In the genomic region with DNA sequence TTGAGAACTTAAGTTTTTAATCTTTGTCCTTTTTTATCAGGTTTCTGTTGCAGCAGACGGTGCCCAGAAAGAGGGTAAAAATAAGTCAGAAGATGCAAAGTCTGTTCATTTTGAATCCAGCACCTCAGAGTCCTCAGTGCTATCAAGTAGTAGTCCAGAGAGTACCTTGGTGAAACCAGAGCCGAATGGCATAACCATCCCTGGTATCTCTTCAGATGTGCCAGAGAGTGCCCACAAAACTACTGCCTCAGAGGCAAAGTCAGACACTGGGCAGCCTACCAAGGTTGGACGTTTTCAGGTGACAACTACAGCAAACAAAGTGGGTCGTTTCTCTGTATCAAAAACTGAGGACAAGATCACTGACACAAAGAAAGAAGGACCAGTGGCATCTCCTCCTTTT, we compare ENCODE assay signal across 25 cellular contexts. TPM values are rescaled to one million over a fixed set of nuclear protein-coding genes. Genes with fewer than 3 reads are reported as not detected.
DNase-seq lines count a peak whose midpoint lies in the region; ATAC-seq and TF ChIP-seq lines count a peak whose summit lies in the region.
"Had no signal": no experiment of that assay in that cellular context is flagged by ENCODE, and none has a peak within 500 bp of the region (broad histone marks: within the 10 kb centered on the region; RNA-seq: fewer than 3 reads in every experiment).

No MANE protein-coding gene starts in this region.

- intact Hi-C loops in psoas muscle (cut with DNase I) = no loop called here
- intact Hi-C loops in activated CD4-positive, alpha-beta memory T cell treated with anti-CD3 and anti-CD28 coated beads for 36 hours (cut with micrococcal nuclease) = no loop called here

- H3K4me3 ChIP-seq in GM23248 (no peak overlapping the region), psoas muscle (no peak overlapping the region)
- H3K4me3 ChIP-seq: GM23338, HAP-1, SK-N-MC had no signal

- no peak overlapping the region for H3K9ac ChIP-seq in GM23248
- H3K9ac ChIP-seq: KMS-11 had no signal

- H3K4me3 Mint-ChIP-seq in activated T-cell treated with anti-CD3 and anti-CD28 coated beads, Interleukin-2, amount 50 U/mL, for 24 hours = no peak overlapping the region
- no peak overlapping the region for H3K4me3 Mint-ChIP-seq in mesothelial cell of epicardium
- H3K4me3 Mint-ChIP-seq in activated CD4-positive, alpha-beta memory T cell treated with anti-CD3 and anti-CD28 coated beads for 36 hours = no peak overlapping the region
- H3K4me3 Mint-ChIP-seq: CD8-positive, alpha-beta T cell; GM23338 had no signal

- no peaks in the 10 kb centered on the region for H3K9me2 ChIP-seq in GM23248 (ENCODE audit: insufficient read depth)

- H3F3A ChIP-seq in GM23248 (ENCODE audit: insufficient read depth) = peaks cover 29% of the 10 kb centered on the region

- ATAC-seq in psoas muscle = peak; percentile 41 to 64 (median 58)
- ATAC-seq: CD8-positive, alpha-beta T cell; GM23338 had no signal

- no peak overlapping the region for H3K4me2 ChIP-seq in GM23248 (ENCODE audit: unreplicated experiment)
- H3K4me2 ChIP-seq: GM23338, KMS-11 had no signal

- CTCF ChIA-PET in activated CD4-positive, alpha-beta memory T cell treated with anti-CD3 and anti-CD28 coated beads for 36 hours (lab: Charles Lee) = interaction anchor here (0.6 kb wide), 1 partner anchor 137 kb away, joined by 3 read pairs; no protein-coding TSS in a partner anchor

- no peaks in the 10 kb centered on the region for H3K4me1 Mint-ChIP-seq in activated T-cell treated with anti-CD3 and anti-CD28 coated beads, Interleukin-2, amount 50 U/mL, for 24 hours (ENCODE audit: low read depth)
- no peaks in the 10 kb centered on the region for H3K4me1 Mint-ChIP-seq in mesothelial cell of epicardium
- H3K4me1 Mint-ChIP-seq in activated CD4-positive, alpha-beta memory T cell treated with anti-CD3 and anti-CD28 coated beads for 36 hours (ENCODE audit: low read depth) = no peaks in the 10 kb centered on the region
- H3K4me1 Mint-ChIP-seq: GM23338 had no signal

- H3K27ac ChIP-seq in GM23248 (peak overlapping the region; percentile 37), psoas muscle (peak overlapping the region; percentile 15)
- H3K27ac ChIP-seq: KMS-11, SK-N-MC had no signal

- no peaks in the 10 kb centered on the region for H4K20me1 ChIP-seq in GM23248 (ENCODE audit: insufficient read depth)

- 55 to 63% methylated on average over 4 of the region's 4 CpGs for WGBS in GM23248 (ENCODE audit: low coverage in 1 of 2, low lambda C conversion rate in 2 of 2, missing lambda C conversion rate in 2 of 2), 2 experiments
- 42 to 61% (median 46%) methylated on average over 4 of the region's 4 CpGs for WGBS in psoas muscle, 3 donors

- H3K9me3 Mint-ChIP-seq in activated T-cell treated with anti-CD3 and anti-CD28 coated beads, Interleukin-2, amount 50 U/mL, for 24 hours = no peaks in the 10 kb centered on the region
- H3K9me3 Mint-ChIP-seq in mesothelial cell of epicardium = no peaks in the 10 kb centered on the region
- H3K9me3 Mint-ChIP-seq in activated CD4-positive, alpha-beta memory T cell treated with anti-CD3 and anti-CD28 coated beads for 36 hours = no peaks in the 10 kb centered on the region
- H3K9me3 Mint-ChIP-seq: CD8-positive, alpha-beta T cell; GM23338 had no signal

- peaks cover 27% of the 10 kb centered on the region for H3K79me2 ChIP-seq in GM23248 (ENCODE audit: insufficient read depth)

- in situ Hi-C loops in GM23248 (cut with MboI) = no loop called here

- peaks cover 57% of the 10 kb centered on the region for H3K36me3 ChIP-seq in GM23248 (ENCODE audit: low read depth)
- peaks cover 4 to 96% of the 10 kb centered on the region in 2 donors for H3K36me3 ChIP-seq in psoas muscle (ENCODE audit: insufficient read depth in 1 of 2, low read depth in 1 of 2)

- no peak overlapping the region for H2AFZ ChIP-seq in GM23248
- H2AFZ ChIP-seq: GM23338 had no signal

- H3K27me3 ChIP-seq in GM23248 (replicated peaks; ENCODE audit: insufficient read depth) = no peaks in the 10 kb centered on the region
- no peaks in the 10 kb centered on the region for H3K27me3 ChIP-seq in psoas muscle (ENCODE audit: insufficient read depth in 3 of 3, low read length in 2 of 3)

- H3K27me3 Mint-ChIP-seq in activated T-cell treated with anti-CD3 and anti-CD28 coated beads, Interleukin-2, amount 50 U/mL, for 24 hours = no peaks in the 10 kb centered on the region
- H3K27me3 Mint-ChIP-seq in mesothelial cell of epicardium (ENCODE audit: low read depth) = no peaks in the 10 kb centered on the region
- no peaks in the 10 kb centered on the region for H3K27me3 Mint-ChIP-seq in activated CD4-positive, alpha-beta memory T cell treated with anti-CD3 and anti-CD28 coated beads for 36 hours

- H3K4me1 ChIP-seq in GM23248 (ENCODE audit: insufficient read depth) = peaks cover 12% of the 10 kb centered on the region
- peaks cover 14% of the 10 kb centered on the region for H3K4me1 ChIP-seq in psoas muscle
- H3K4me1 ChIP-seq: HAP-1 had no signal

- H3K9me3 ChIP-seq in GM23248 (ENCODE audit: low read depth) (no peaks in the 10 kb centered on the region), psoas muscle (no peaks in the 10 kb centered on the region)
- H3K9me3 ChIP-seq: HAP-1 had no signal

- H3K27ac Mint-ChIP-seq in activated T-cell treated with anti-CD3 and anti-CD28 coated beads, Interleukin-2, amount 50 U/mL, for 24 hours = peak overlapping the region; percentile 40
- H3K27ac Mint-ChIP-seq in mesothelial cell of epicardium = no peak overlapping the region
- no peak overlapping the region for H3K27ac Mint-ChIP-seq in activated CD4-positive, alpha-beta memory T cell treated with anti-CD3 and anti-CD28 coated beads for 36 hours
- H3K27ac Mint-ChIP-seq: CD8-positive, alpha-beta T cell; GM23338 had no signal

- peaks cover 89% of the 10 kb centered on the region for H3K36me3 Mint-ChIP-seq in activated T-cell treated with anti-CD3 and anti-CD28 coated beads, Interleukin-2, amount 50 U/mL, for 24 hours (ENCODE audit: low read depth)
- peaks cover 30% of the 10 kb centered on the region for H3K36me3 Mint-ChIP-seq in mesothelial cell of epicardium
- H3K36me3 Mint-ChIP-seq in activated CD4-positive, alpha-beta memory T cell treated with anti-CD3 and anti-CD28 coated beads for 36 hours = peaks cover 27% of the 10 kb centered on the region

- TF ChIP-seq CTCF in psoas muscle (IDR thresholded peaks at IDR 0.05) (no peak), mesothelial cell of epicardium (IDR thresholded peaks at IDR 0.05; ENCODE audit: unreplicated experiment) (no peak)

- POLR2A ChIA-PET in activated CD4-positive, alpha-beta memory T cell treated with anti-CD3 and anti-CD28 coated beads for 36 hours (lab: Charles Lee) = no interaction called here

- no peak for DNase-seq in activated T-cell treated with anti-CD3 and anti-CD28 coated beads, Interleukin-2, amount 50 U/mL, for 24 hours
- DNase-seq in activated T-cell treated with anti-CD3 and anti-CD28 coated beads, Interleukin-2, amount 50 U/mL, for 1 hour = no peak
- DNase-seq in GM23248 (no peak), astrocyte of the hippocampus (ENCODE audit: low read depth, low spot score) (peak; percentile 16), psoas muscle (no peak), mesothelial cell of epicardium (ENCODE audit: low spot score in 2 of 2, unreplicated experiment in 2 of 2) (no peak), mucosa of gallbladder (ENCODE audit: low spot score) (no peak)
- DNase-seq in activated CD4-positive, alpha-beta memory T cell treated with anti-CD3 and anti-CD28 coated beads for 36 hours = no peak
- DNase-seq: 8988T; AML-193; C1 segment of cervical spinal cord; CD8-positive, alpha-beta T cell; DND-41; NCI-H1694; NCI-H2081; NCI-H2171; NCI-H345; NCI-H524; NCI-H82; OCI-M1; SHP77 treated with DMSO at 0.1 percent for 48 hours had no signal

RNA-seq across cellular contexts. Expression of gene RAD52, which starts 53.5 kb away (rescaled TPM):
- 16.1 and 20.0 TPM in 2 replicates for total RNA-seq in GM23248 (2014; rRNA removed; shearing (Covaris generic))
- polyA plus RNA-seq in GM23248 (2016; fragmentation: Nextera tagmentation; extraction: Ambion mirVana) (5.0 and 7.4 TPM in 2 replicates), psoas muscle (10 to 100 TPM in 1 of 3 donors, 1 to 10 TPM in 2; 5.9 to 14.4 (median 6.8) TPM)
- total RNA-seq in psoas muscle (10 to 100 TPM in 2 of 4 donors, 1 to 10 TPM in 2; 6.7 to 12.8 (median 9.2) TPM), mesothelial cell of epicardium (21.6 to 25.0 TPM (median 23.4 TPM) in 3 replicates), mucosa of gallbladder (23.6 TPM)
- total RNA-seq in activated CD4-positive, alpha-beta memory T cell treated with anti-CD3 and anti-CD28 coated beads for 36 hours = 10 to 100 TPM in 1 of 2 experiments, 1 to 10 TPM in 1; 9.5 to 14.5 TPM
